8 cellular contexts compared by ENCODE assay signal in the genomic region with DNA sequence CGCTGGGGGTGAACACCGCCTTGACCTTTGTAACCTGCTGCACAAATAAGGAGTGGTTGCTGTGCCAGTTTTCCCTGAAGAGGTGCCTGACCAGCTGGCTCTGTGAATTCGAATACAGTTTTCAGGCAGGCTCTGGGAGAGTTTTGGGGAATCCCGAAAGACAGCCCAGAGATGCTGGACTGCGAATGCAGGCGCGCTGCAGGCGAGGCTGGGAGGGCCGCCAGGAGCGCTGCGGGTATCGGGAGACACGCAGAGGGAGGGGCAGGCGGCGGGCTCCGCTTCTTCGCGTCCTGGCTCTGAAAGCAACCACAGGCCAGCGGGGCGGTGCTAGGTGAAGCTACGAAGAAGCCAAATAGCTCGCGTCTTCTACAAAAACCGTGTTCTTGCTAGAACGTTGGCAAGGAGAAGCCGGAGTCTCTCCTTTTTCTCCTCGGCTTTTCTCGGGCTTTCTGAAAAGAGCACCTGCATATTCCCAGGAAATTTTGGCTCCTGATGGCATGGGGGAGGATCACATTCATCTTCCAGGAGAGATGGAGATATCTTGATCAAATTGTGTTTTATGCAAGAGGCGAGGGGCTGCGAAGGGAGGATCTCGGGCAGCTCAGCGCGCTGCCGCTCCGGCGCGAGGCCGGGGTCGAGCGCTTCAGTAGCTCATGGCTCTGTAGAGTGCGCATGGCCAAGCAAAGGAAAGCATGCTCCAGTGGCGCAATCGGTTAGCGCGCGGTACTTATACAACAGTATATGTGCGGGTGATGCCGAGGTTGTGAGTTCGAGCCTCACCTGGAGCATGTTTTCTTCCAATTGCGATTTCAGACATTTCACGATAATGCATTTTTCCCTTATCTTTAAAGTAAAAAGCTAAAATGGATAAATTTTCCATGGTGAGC.
DNase-seq lines count a peak whose midpoint lies in the region; ATAC-seq and TF ChIP-seq lines count a peak whose summit lies in the region.

No MANE protein-coding gene starts in this region.

- peaks cover 0 to 4% (median 0%) of the 10 kb centered on the region in 12 donors for H3K9me3 ChIP-seq in heart left ventricle

- TF ChIP-seq POLR2A in heart left ventricle (IDR thresholded peaks at IDR 0.05), result no peak

- no peak for DNase-seq in heart left ventricle
- no peak for DNase-seq in Right ventricle myocardium superior
- DNase-seq in NCI-H510A (lab: John Stamatoyannopoulos, UW), result peak; percentile 18
- peak; percentile 52 for DNase-seq in amniotic epithelial cell (ENCODE audit: low read depth)
- peak; percentile 71 for DNase-seq in inferior parietal cortex (ENCODE audit: extremely low spot score)
- peak; percentile 52 for DNase-seq in stimulated activated CD8-positive, alpha-beta memory T cell treated with anti-CD3 and anti-CD28 coated beads, Interleukin-15, amount 100 ng/mL, for 24 hours (ENCODE audit: low read depth)

- H3K27ac ChIP-seq in heart left ventricle, result no peak overlapping the region

- no peak for TF ChIP-seq CTCF in heart left ventricle (IDR thresholded peaks at IDR 0.05)

- H3K36me3 ChIP-seq in heart left ventricle, result no peaks in the 10 kb centered on the region

- H3K4me1 ChIP-seq in heart left ventricle, result peaks cover 0 to 8% (median 2%) of the 10 kb centered on the region in 12 donors

- peak overlapping the region in 7 of 12 donors; percentile 15 to 33 (median 20) for H3K4me3 ChIP-seq in heart left ventricle

- intact Hi-C loops in heart left ventricle (cut with DNase I) (no loop called here), Right ventricle myocardium superior (cut with DNase I) (no loop called here)

- ATAC-seq in heart left ventricle, result no peak
- no peak for ATAC-seq in Right ventricle myocardium superior (ENCODE audit: poor library complexity)
- ATAC-seq in HG02870 (IDR thresholded peaks at IDR 0.05; ENCODE audit: unreplicated experiment), result no peak
- no peak for ATAC-seq in GM21528 (IDR thresholded peaks at IDR 0.05; ENCODE audit: low FRiP score, unreplicated experiment)

- H3K27me3 ChIP-seq in heart left ventricle, result peaks cover 0 to 92% (median 38%) of the 10 kb centered on the region in 9 donors

- WGBS in heart left ventricle, 4 donors, result 2% methylated on average over 51 of the region's 51 CpGs

Comparison
In these comparisons a context has a peak if more than half of its experiments do, and no peak if none do; other contexts are left out.
1. DNase-seq: peak in NCI-H510A (single experiment), amniotic epithelial cell (single experiment), inferior parietal cortex (single experiment) and stimulated activated CD8-positive, alpha-beta memory T cell treated with anti-CD3 and anti-CD28 coated beads, Interleukin-15, amount 100 ng/mL, for 24 hours (single experiment); none in heart left ventricle (0 of 5) and Right ventricle myocardium superior (single experiment).